In genomic region chr11:111384494-111384893, GRCh38 we compare ENCODE assay signal across 15 cellular contexts. TPM values are rescaled to one million over a fixed set of nuclear protein-coding genes. Genes with fewer than 3 reads are reported as not detected.
DNase-seq lines count a peak whose midpoint lies in the region.
"Had no signal": no experiment of that assay in that cellular context is flagged by ENCODE, and none has a peak within 500 bp of the region (broad histone marks: within the 10 kb centered on the region; RNA-seq: fewer than 3 reads in every experiment).

No MANE protein-coding gene starts in this region.

- H3K4me3 ChIP-seq in GM23248, result no peak overlapping the region
- no peak overlapping the region for H3K4me3 ChIP-seq in Karpas-422 (ENCODE audit: low read length)
- H3K4me3 ChIP-seq: A549; BLaER1 treated with 17β-estradiol and CSF1 and Interleukin-3, amounts not matched to agents 10 nM and 100 nM had no signal

- WGBS in GM23248 (ENCODE audit: low coverage in 1 of 2, low lambda C conversion rate in 2 of 2, missing lambda C conversion rate in 2 of 2), 2 experiments, result 89 to 100% methylated on average over 1 of the region's 1 CpG

- peaks cover 6% of the 10 kb centered on the region for H3K27me3 ChIP-seq in GM23248 (replicated peaks; ENCODE audit: insufficient read depth)
- no peaks in the 10 kb centered on the region for H3K27me3 ChIP-seq in Karpas-422 (ENCODE audit: low read length)
- H3K27me3 ChIP-seq: BLaER1 treated with 17β-estradiol and CSF1 and Interleukin-3, amounts not matched to agents 10 nM and 100 nM had no signal

- in situ Hi-C loops in GM23248 (cut with MboI), result no loop called here

- H3K4me1 ChIP-seq in GM23248 (ENCODE audit: insufficient read depth) (no peaks in the 10 kb centered on the region), Karpas-422 (ENCODE audit: low read length) (peaks cover 50% of the 10 kb centered on the region)
- H3K4me1 ChIP-seq: A549 had no signal

- no peaks in the 10 kb centered on the region for H4K20me1 ChIP-seq in GM23248 (ENCODE audit: insufficient read depth)
- no peaks in the 10 kb centered on the region for H4K20me1 ChIP-seq in Karpas-422 (ENCODE audit: insufficient read depth, low read depth, low read length)
- H4K20me1 ChIP-seq: BLaER1 treated with 17β-estradiol and CSF1 and Interleukin-3, amounts not matched to agents 10 nM and 100 nM had no signal

- H3K9ac ChIP-seq in GM23248, result no peak overlapping the region
- H3K9ac ChIP-seq in Karpas-422 (ENCODE audit: low read length), result no peak overlapping the region
- H3K9ac ChIP-seq: BLaER1 treated with 17β-estradiol and CSF1 and Interleukin-3, amounts not matched to agents 10 nM and 100 nM had no signal

- H3K4me2 ChIP-seq in GM23248 (ENCODE audit: unreplicated experiment) (no peak overlapping the region), Karpas-422 (ENCODE audit: low read depth, low read length, poor library complexity, severe bottlenecking) (no peak overlapping the region)
- H3K4me2 ChIP-seq: A549; BLaER1 treated with 17β-estradiol and CSF1 and Interleukin-3, amounts not matched to agents 10 nM and 100 nM had no signal

- no peaks in the 10 kb centered on the region for H3F3A ChIP-seq in GM23248 (ENCODE audit: insufficient read depth)

- H3K27ac ChIP-seq in GM23248 (no peak overlapping the region), Karpas-422 (ENCODE audit: low read length) (peak overlapping the region; percentile 1; the same call in 1 of the 2 replicates)
- H3K27ac ChIP-seq: A549; BLaER1 treated with 17β-estradiol and CSF1 and Interleukin-3, amounts not matched to agents 10 nM and 100 nM had no signal

- no peaks in the 10 kb centered on the region for H3K9me3 ChIP-seq in GM23248 (ENCODE audit: low read depth)
- peaks cover 22% of the 10 kb centered on the region for H3K9me3 ChIP-seq in Karpas-422 (ENCODE audit: low read length)

- H2AFZ ChIP-seq in GM23248 (no peak overlapping the region), Karpas-422 (ENCODE audit: low read length) (peak overlapping the region; percentile 1; the same call in 1 of the 2 replicates)

- DNase-seq in GM23248 (peak; percentile 34), Karpas-422 (no peak), amniotic epithelial cell (ENCODE audit: low read depth) (peak; percentile 15), iris pigment epithelial cell (ENCODE audit: low read depth) (peak; percentile 21), SK-N-DZ (ENCODE audit: low spot score) (no peak), AG08396 (ENCODE audit: low spot score) (no peak)
- no peak for DNase-seq in activated T-cell treated with anti-CD3 and anti-CD28 coated beads, Interleukin-2, amount 50 U/mL, for 48 hours
- DNase-seq: AML-193; CD4-positive, CD25-positive, alpha-beta regulatory T cell; DMS53; GOT3; H9 had no signal

- no peaks in the 10 kb centered on the region for H3K36me3 ChIP-seq in GM23248 (ENCODE audit: low read depth)
- H3K36me3 ChIP-seq in Karpas-422 (ENCODE audit: insufficient read depth, low read length), result peaks cover 3% of the 10 kb centered on the region; the same call in 1 of the 2 replicates

- H3K79me2 ChIP-seq in GM23248 (ENCODE audit: insufficient read depth) (no peaks in the 10 kb centered on the region), Karpas-422 (ENCODE audit: low read length) (peaks cover 8% of the 10 kb centered on the region)

- H3K9me2 ChIP-seq in GM23248 (ENCODE audit: insufficient read depth) (no peaks in the 10 kb centered on the region), Karpas-422 (replicated peaks; ENCODE audit: insufficient read depth, low read length) (no peaks in the 10 kb centered on the region)

RNA-seq across cellular contexts. Expression of gene POU2AF1, which starts 5.4 kb away (rescaled TPM):
- 0.11 TPM in 1 of 2 replicates, not detected in the other for total RNA-seq in GM23248 (2014; rRNA removed; shearing (Covaris generic))
- polyA plus RNA-seq in GM23248 (2016; fragmentation: Nextera tagmentation; extraction: Ambion mirVana), result 0.09 and 0.16 TPM in 2 replicates
- 803 and 894 TPM in 2 replicates for total RNA-seq in Karpas-422 (2014; rRNA removed; shearing (Covaris generic); ENCODE audit: low replicate concordance)
- polyA plus RNA-seq in SK-N-DZ (2014; cell fraction: cytosol; rRNA removed), result not detected in 2 replicates
- polyA plus RNA-seq in SK-N-DZ (2014; cell fraction: nucleus; rRNA removed), result not detected in 2 replicates
- total RNA-seq: Daoy, H9 had no signal
- polyA plus RNA-seq: A549 had no signal

Comparison
In these comparisons a context has a peak if more than half of its experiments do, and no peak if none do; other contexts are left out.
1. DNase-seq: peak in GM23248 (single experiment), amniotic epithelial cell (single experiment) and iris pigment epithelial cell (single experiment); none in Karpas-422 (single experiment), SK-N-DZ (single experiment), activated T-cell treated with anti-CD3 and anti-CD28 coated beads, Interleukin-2, amount 50 U/mL, for 48 hours (0 of 2) and AG08396 (single experiment).
2. RNA of gene POU2AF1, which starts 5.4 kb away (total RNA-seq): 803 to 894 TPM in Karpas-422; 0.11 TPM in GM23248; every median in the first group is over 100 times any median in the second.